ENCODE assay signal across 22 cellular contexts in genomic region chr6:131410785-131411184, GRCh38.
"Had no signal": no experiment of that assay in that cellular context is flagged by ENCODE, and none has a peak within 500 bp of the region (broad histone marks: within the 10 kb centered on the region; RNA-seq: fewer than 3 reads in every experiment).

No MANE protein-coding gene starts in this region.

- H3K9me3 Mint-ChIP-seq: effector memory CD8-positive, alpha-beta T cell had no signal

- H3K4me3 ChIP-seq: colonic mucosa, esophagus squamous epithelium, gastrocnemius medialis, heart right ventricle, left lung, lower lobe of right lung, mucosa of descending colon had no signal

- H3K27ac ChIP-seq: colonic mucosa, esophagus squamous epithelium, gastrocnemius medialis, heart right ventricle, left lung, lower lobe of right lung had no signal

- DNase-seq: colonic mucosa; cortex of kidney; effector CD8-positive, alpha-beta T cell; effector memory CD8-positive, alpha-beta T cell; esophagus squamous epithelium; foreskin fibroblast; foreskin melanocyte; gastrocnemius medialis; glutamatergic neuron; head of caudate nucleus; heart right ventricle; hippocampal formation; left cardiac atrium; left lung; left ventricle myocardium superior; lower lobe of right lung; mesenchymal stem cell; mucosa of descending colon; naive B cell; naive thymus-derived CD8-positive, alpha-beta T cell had no signal

- H3K27me3 Mint-ChIP-seq: dendritic cell treated with granulocyte-macrophage colony-stimulating factor and Interleukin-4, amounts not matched to agents 40 ng/mL and 50 ng/mL, for 4 days; effector memory CD8-positive, alpha-beta T cell; naive thymus-derived CD8-positive, alpha-beta T cell had no signal

- H3K27me3 ChIP-seq: colonic mucosa, esophagus squamous epithelium, gastrocnemius medialis, heart right ventricle, left lung had no signal

- H3K36me3 Mint-ChIP-seq: mesothelial cell of epicardium had no signal

- H3K27ac Mint-ChIP-seq: dendritic cell treated with granulocyte-macrophage colony-stimulating factor and Interleukin-4, amounts not matched to agents 40 ng/mL and 50 ng/mL, for 4 days; effector memory CD8-positive, alpha-beta T cell; mesothelial cell of epicardium; naive B cell had no signal

- H3K4me1 Mint-ChIP-seq: naive B cell had no signal

- ATAC-seq: effector memory CD8-positive, alpha-beta T cell; gastrocnemius medialis; heart right ventricle; left cardiac atrium; left lung; left ventricle myocardium superior; lower lobe of right lung; mucosa of descending colon; naive thymus-derived CD8-positive, alpha-beta T cell had no signal

- H3K4me1 ChIP-seq: colonic mucosa, esophagus squamous epithelium, gastrocnemius medialis, heart right ventricle, left lung, lower lobe of right lung had no signal

- H3K9me3 ChIP-seq: colonic mucosa, esophagus squamous epithelium, gastrocnemius medialis, lower lobe of right lung, mucosa of descending colon had no signal

- H3K4me3 Mint-ChIP-seq: dendritic cell treated with granulocyte-macrophage colony-stimulating factor and Interleukin-4, amounts not matched to agents 40 ng/mL and 50 ng/mL, for 4 days; effector memory CD8-positive, alpha-beta T cell; mesothelial cell of epicardium; naive B cell; naive thymus-derived CD8-positive, alpha-beta T cell had no signal

- H3K36me3 ChIP-seq: colonic mucosa, esophagus squamous epithelium, gastrocnemius medialis, heart right ventricle, left lung, lower lobe of right lung had no signal
